ENCODE assay signal across 18 cellular contexts in genomic region chr3:157163554-157163953, GRCh38.
"Had no signal": no experiment of that assay in that cellular context is flagged by ENCODE, and none has a peak within 500 bp of the region (broad histone marks: within the 10 kb centered on the region; RNA-seq: fewer than 3 reads in every experiment).

No MANE protein-coding gene starts in this region.

- H3K4me3 Mint-ChIP-seq: activated T-helper 1 cell treated with anti-CD3 and anti-CD28 coated beads, Interleukin-12 subunit alpha, Interleukin-12 subunit beta, Interleukin-2, Interleukin-4 antibody, amounts not matched to agents 30 ng/mL and 10 ng/mL and 1 ng/mL, durations not matched to agents 14 hours and 24 hours and 36 hours had no signal

- DNase-seq: activated CD4-positive, alpha-beta T cell treated with anti-CD3 and anti-CD28 coated beads, Interleukin-2, amount 50 U/mL, for 4 hours; activated naive CD4-positive, alpha-beta T cell; aorta; brain microvascular endothelial cell; central memory CD4-positive, alpha-beta T cell; esophagus squamous epithelium; heart right ventricle; left lung; stimulated activated CD4-positive, alpha-beta T cell treated with anti-CD3 and anti-CD28 coated beads, Interleukin-4, amount 100 ng/mL, for 24 hours; stimulated activated naive CD4-positive, alpha-beta T cell; T-helper 2 cell; tibial artery; WERI-Rb-1 had no signal

- H3K9me3 ChIP-seq: esophagus squamous epithelium, heart right ventricle, left lung, pancreas, tibial artery had no signal

- H3K4me2 ChIP-seq: smooth muscle cell had no signal

- H3K27ac ChIP-seq: brain microvascular endothelial cell, coronary artery, esophagus squamous epithelium, heart right ventricle, left lung, pancreas, tibial artery, WERI-Rb-1 had no signal

- H3K36me3 ChIP-seq: pancreas had no signal

- H3K4me3 ChIP-seq: coronary artery, esophagus squamous epithelium, heart right ventricle, left lung, pancreas, smooth muscle cell, tibial artery had no signal

- H3K9me3 Mint-ChIP-seq: activated T-helper 1 cell treated with anti-CD3 and anti-CD28 coated beads, Interleukin-12 subunit alpha, Interleukin-12 subunit beta, Interleukin-2, Interleukin-4 antibody, amounts not matched to agents 30 ng/mL and 10 ng/mL and 1 ng/mL, durations not matched to agents 14 hours and 24 hours and 36 hours had no signal

- H3K27me3 ChIP-seq: brain microvascular endothelial cell, esophagus squamous epithelium, heart right ventricle, left lung, pancreas, tibial artery had no signal

- ATAC-seq: heart right ventricle, left lung, pancreas, sciatic nerve had no signal
